In the genomic region with DNA sequence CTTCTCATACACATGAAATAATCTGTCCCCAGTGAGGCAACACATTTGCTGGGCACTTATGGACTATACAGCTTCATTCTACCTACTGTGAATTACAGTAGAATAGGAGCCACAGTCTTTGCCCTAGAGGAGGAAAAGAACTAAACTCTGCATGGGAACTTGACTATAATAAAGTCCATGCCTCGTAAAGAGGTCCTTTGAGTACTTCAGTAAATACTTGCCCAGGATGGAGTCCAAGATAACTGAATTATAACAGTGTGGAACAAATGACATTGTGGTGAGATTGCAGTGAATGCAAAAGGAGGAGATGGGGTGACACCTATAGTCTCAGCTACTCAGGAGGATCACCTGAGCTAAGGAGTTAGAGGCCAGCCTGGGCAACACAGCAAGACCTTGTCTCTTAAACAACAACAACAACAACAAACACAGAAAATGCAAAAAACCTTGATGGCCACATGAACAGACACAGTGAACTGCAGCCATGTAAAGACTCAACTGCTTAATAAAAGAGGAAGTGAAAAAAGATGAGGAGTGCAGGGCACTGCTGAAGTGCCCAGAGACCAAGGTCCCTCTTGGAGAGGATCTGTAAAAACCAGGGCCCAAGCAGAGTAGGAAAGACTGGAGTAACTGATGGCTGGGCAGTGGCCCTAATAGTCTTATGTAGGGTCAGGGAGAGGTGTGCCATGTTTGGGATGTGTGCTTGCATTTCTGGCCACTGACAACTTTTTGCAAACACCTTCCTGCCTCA, we compare ENCODE assay signal across 11 cellular contexts. TPM values are rescaled to one million over a fixed set of nuclear protein-coding genes. Genes with fewer than 3 reads are reported as not detected.
DNase-seq lines count a peak whose midpoint lies in the region; ATAC-seq and TF ChIP-seq lines count a peak whose summit lies in the region.
"Had no signal": no experiment of that assay in that cellular context is flagged by ENCODE, and none has a peak within 500 bp of the region (broad histone marks: within the 10 kb centered on the region; RNA-seq: fewer than 3 reads in every experiment).

No MANE protein-coding gene starts in this region.

- no peaks in the 10 kb centered on the region for H3K9me3 ChIP-seq in BLaER1

- peaks cover 28% of the 10 kb centered on the region for H3K4me1 Mint-ChIP-seq in WTC11

- H4K20me1 ChIP-seq in BLaER1, result peaks cover 78% of the 10 kb centered on the region

- DNase-seq in WTC11 (ENCODE audit: low spot score), result no peak
- DNase-seq in activated effector memory CD4-positive, alpha-beta T cell treated with anti-CD3 and anti-CD28 coated beads, Interleukin-2, amount 50 U/mL, for 16 hours, result no peak
- DNase-seq in NCI-H1092 (lab: John Stamatoyannopoulos, UW), result no peak
- no peak for DNase-seq in NCI-H345 (lab: John Stamatoyannopoulos, UW)
- DNase-seq: activated T-cell treated with anti-CD3 and anti-CD28 coated beads, Interleukin-2, amount 50 U/mL, for 4 hours; CD8-positive, alpha-beta memory T cell had no signal

- H3K36me3 Mint-ChIP-seq in WTC11, result peaks cover 12% of the 10 kb centered on the region; the same call in 1 of the 2 replicates

- POLR2A ChIA-PET in WTC11 (lab: Charles Lee), result no interaction called here

- H3K36me3 ChIP-seq in BLaER1, result peaks cover 53% of the 10 kb centered on the region

- H3K9me3 Mint-ChIP-seq in WTC11, result no peaks in the 10 kb centered on the region
- H3K9me3 Mint-ChIP-seq: activated T-cell treated with anti-CD3 and anti-CD28 coated beads, Interleukin-2, amount 50 U/mL, for 4 hours; CD8-positive, alpha-beta memory T cell had no signal

- peak overlapping the region; percentile 52; the same call in 1 of the 2 replicates for H3K27ac Mint-ChIP-seq in WTC11

- H3K4me2 ChIP-seq in BLaER1, result peak overlapping the region; percentile 43

- H3K27me3 ChIP-seq in BLaER1, result no peaks in the 10 kb centered on the region

- no peak overlapping the region for H3K4me3 ChIP-seq in BLaER1

- H3K4me1 ChIP-seq in BLaER1, result peaks cover 42% of the 10 kb centered on the region

- H3K27ac ChIP-seq in BLaER1, result no peak overlapping the region

- ATAC-seq in GM19395 (IDR thresholded peaks at IDR 0.05; ENCODE audit: unreplicated experiment) (peak; percentile 63), HG03520 (IDR thresholded peaks at IDR 0.05; ENCODE audit: unreplicated experiment) (peak; percentile 53), WTC11 (no peak), GM18498 (IDR thresholded peaks at IDR 0.05; ENCODE audit: unreplicated experiment) (no peak)
- ATAC-seq: activated T-cell treated with anti-CD3 and anti-CD28 coated beads, Interleukin-2, amount 50 U/mL, for 4 hours; sciatic nerve had no signal

- H3K9ac ChIP-seq in BLaER1, result no peak overlapping the region

- no peaks in the 10 kb centered on the region for H3K27me3 Mint-ChIP-seq in WTC11 (ENCODE audit: low read depth)
- H3K27me3 Mint-ChIP-seq: CD8-positive, alpha-beta memory T cell had no signal

- no peak overlapping the region for H3K4me3 Mint-ChIP-seq in WTC11
- H3K4me3 Mint-ChIP-seq: activated T-cell treated with anti-CD3 and anti-CD28 coated beads, Interleukin-2, amount 50 U/mL, for 4 hours had no signal

- TF ChIP-seq CTCF in WTC11 (IDR thresholded peaks at IDR 0.05), result no peak

- CTCF ChIA-PET in WTC11 (lab: Charles Lee), result interaction anchor here (0.6 to 0.9 kb wide), 2 partner anchors 16 to 91 kb away, joined by 3 read pairs; no protein-coding TSS in a partner anchor

TF ChIP-seq in WTC11, 78 proteins besides CTCF, POLR2A, EP300 and RAD21:
- no peak for TF ChIP-seq ZNF416 (CRISPR knock-in tag; IDR thresholded peaks at IDR 0.05)
- TF ChIP-seq, protein P1, sequence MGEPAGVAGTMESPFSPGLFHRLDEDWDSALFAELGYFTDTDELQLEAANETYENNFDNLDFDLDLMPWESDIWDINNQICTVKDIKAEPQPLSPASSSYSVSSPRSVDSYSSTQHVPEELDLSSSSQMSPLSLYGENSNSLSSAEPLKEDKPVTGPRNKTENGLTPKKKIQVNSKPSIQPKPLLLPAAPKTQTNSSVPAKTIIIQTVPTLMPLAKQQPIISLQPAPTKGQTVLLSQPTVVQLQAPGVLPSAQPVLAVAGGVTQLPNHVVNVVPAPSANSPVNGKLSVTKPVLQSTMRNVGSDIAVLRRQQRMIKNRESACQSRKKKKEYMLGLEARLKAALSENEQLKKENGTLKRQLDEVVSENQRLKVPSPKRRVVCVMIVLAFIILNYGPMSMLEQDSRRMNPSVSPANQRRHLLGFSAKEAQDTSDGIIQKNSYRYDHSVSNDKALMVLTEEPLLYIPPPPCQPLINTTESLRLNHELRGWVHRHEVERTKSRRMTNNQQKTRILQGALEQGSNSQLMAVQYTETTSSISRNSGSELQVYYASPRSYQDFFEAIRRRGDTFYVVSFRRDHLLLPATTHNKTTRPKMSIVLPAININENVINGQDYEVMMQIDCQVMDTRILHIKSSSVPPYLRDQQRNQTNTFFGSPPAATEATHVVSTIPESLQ (CRISPR knock-in tag; IDR thresholded peaks at IDR 0.05), result no peak
- no peak for TF ChIP-seq RELA (CRISPR knock-in tag; IDR thresholded peaks at IDR 0.05; ENCODE audit: borderline replicate concordance)
- TF ChIP-seq, protein P2, sequence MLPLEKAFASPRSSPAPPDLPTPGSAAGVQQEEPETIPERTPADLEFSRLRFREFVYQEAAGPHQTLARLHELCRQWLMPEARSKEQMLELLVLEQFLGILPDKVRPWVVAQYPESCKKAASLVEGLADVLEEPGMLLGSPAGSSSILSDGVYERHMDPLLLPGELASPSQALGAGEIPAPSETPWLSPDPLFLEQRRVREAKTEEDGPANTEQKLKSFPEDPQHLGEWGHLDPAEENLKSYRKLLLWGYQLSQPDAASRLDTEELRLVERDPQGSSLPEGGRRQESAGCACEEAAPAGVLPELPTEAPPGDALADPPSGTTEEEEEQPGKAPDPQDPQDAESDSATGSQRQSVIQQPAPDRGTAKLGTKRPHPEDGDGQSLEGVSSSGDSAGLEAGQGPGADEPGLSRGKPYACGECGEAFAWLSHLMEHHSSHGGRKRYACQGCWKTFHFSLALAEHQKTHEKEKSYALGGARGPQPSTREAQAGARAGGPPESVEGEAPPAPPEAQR (CRISPR knock-in tag; IDR thresholded peaks at IDR 0.05), result no peak
- TF ChIP-seq FOXK1 (CRISPR knock-in tag; IDR thresholded peaks at IDR 0.05), result no peak
- TF ChIP-seq RORB (CRISPR knock-in tag; IDR thresholded peaks at IDR 0.05), result no peak
- TF ChIP-seq, protein P3, sequence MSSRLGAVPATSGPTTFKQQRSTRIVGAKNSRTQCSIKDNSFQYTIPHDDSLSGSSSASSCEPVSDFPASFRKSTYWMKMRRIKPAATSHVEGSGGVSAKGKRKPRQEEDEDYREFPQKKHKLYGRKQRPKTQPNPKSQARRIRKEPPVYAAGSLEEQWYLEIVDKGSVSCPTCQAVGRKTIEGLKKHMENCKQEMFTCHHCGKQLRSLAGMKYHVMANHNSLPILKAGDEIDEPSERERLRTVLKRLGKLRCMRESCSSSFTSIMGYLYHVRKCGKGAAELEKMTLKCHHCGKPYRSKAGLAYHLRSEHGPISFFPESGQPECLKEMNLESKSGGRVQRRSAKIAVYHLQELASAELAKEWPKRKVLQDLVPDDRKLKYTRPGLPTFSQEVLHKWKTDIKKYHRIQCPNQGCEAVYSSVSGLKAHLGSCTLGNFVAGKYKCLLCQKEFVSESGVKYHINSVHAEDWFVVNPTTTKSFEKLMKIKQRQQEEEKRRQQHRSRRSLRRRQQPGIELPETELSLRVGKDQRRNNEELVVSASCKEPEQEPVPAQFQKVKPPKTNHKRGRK (CRISPR knock-in tag; IDR thresholded peaks at IDR 0.05; ENCODE audit: borderline replicate concordance), result no peak
- no peak for TF ChIP-seq JUN (CRISPR knock-in tag; IDR thresholded peaks at IDR 0.05)
- TF ChIP-seq MXD4 (CRISPR knock-in tag; IDR thresholded peaks at IDR 0.05; ENCODE audit: borderline replicate concordance), result no peak
- no peak for TF ChIP-seq TEAD1 (CRISPR knock-in tag; IDR thresholded peaks at IDR 0.05)
- TF ChIP-seq, protein P4, sequence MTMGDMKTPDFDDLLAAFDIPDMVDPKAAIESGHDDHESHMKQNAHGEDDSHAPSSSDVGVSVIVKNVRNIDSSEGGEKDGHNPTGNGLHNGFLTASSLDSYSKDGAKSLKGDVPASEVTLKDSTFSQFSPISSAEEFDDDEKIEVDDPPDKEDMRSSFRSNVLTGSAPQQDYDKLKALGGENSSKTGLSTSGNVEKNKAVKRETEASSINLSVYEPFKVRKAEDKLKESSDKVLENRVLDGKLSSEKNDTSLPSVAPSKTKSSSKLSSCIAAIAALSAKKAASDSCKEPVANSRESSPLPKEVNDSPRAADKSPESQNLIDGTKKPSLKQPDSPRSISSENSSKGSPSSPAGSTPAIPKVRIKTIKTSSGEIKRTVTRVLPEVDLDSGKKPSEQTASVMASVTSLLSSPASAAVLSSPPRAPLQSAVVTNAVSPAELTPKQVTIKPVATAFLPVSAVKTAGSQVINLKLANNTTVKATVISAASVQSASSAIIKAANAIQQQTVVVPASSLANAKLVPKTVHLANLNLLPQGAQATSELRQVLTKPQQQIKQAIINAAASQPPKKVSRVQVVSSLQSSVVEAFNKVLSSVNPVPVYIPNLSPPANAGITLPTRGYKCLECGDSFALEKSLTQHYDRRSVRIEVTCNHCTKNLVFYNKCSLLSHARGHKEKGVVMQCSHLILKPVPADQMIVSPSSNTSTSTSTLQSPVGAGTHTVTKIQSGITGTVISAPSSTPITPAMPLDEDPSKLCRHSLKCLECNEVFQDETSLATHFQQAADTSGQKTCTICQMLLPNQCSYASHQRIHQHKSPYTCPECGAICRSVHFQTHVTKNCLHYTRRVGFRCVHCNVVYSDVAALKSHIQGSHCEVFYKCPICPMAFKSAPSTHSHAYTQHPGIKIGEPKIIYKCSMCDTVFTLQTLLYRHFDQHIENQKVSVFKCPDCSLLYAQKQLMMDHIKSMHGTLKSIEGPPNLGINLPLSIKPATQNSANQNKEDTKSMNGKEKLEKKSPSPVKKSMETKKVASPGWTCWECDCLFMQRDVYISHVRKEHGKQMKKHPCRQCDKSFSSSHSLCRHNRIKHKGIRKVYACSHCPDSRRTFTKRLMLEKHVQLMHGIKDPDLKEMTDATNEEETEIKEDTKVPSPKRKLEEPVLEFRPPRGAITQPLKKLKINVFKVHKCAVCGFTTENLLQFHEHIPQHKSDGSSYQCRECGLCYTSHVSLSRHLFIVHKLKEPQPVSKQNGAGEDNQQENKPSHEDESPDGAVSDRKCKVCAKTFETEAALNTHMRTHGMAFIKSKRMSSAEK (CRISPR knock-in tag; IDR thresholded peaks at IDR 0.05; ENCODE audit: borderline replicate concordance), result no peak
- TF ChIP-seq ZNF138 (CRISPR knock-in tag; conservative IDR thresholded peaks at IDR 0.05), result no peak
- TF ChIP-seq FOXJ3 (CRISPR knock-in tag; IDR thresholded peaks at IDR 0.05; ENCODE audit: borderline replicate concordance), result no peak
- TF ChIP-seq ZNF219 (CRISPR knock-in tag; IDR thresholded peaks at IDR 0.05; ENCODE audit: borderline replicate concordance), result no peak
- TF ChIP-seq MYBL2 (CRISPR knock-in tag; IDR thresholded peaks at IDR 0.05), result no peak
- TF ChIP-seq ZBTB21 (CRISPR knock-in tag; IDR thresholded peaks at IDR 0.05; ENCODE audit: borderline replicate concordance), result no peak

RNA-seq across cellular contexts. Expression of a gene that starts 3.7 kb away (rescaled TPM):
- total RNA-seq in WTC11 (2021), result 58.6 to 61.6 TPM (median 59.1 TPM) in 3 replicates

RNA-seq across cellular contexts. Expression of a gene that starts 39.0 kb away (rescaled TPM):
- 0.16 to 0.35 TPM (median 0.32 TPM) in 3 replicates for total RNA-seq in WTC11 (2021)
- total RNA-seq: activated T-cell treated with anti-CD3 and anti-CD28 coated beads, Interleukin-2, amount 50 U/mL, for 4 hours; CD8-positive, alpha-beta memory T cell had no signal

RNA-seq across cellular contexts. Expression of a gene that starts 48.2 kb away (rescaled TPM):
- 28.6 to 31.6 TPM (median 30.1 TPM) in 3 replicates for total RNA-seq in WTC11 (2021)

RNA-seq across cellular contexts. Expression of a gene that starts 54.8 kb away (rescaled TPM):
- total RNA-seq in WTC11 (2021), result 61.1 to 76.4 TPM (median 63.4 TPM) in 3 replicates

Comparison
In these comparisons a context has a peak if more than half of its experiments do, and no peak if none do; other contexts are left out.
1. ATAC-seq: peak in GM19395 (single experiment) and HG03520 (single experiment); none in WTC11 (single experiment) and GM18498 (single experiment).